23 cellular contexts compared by ENCODE assay signal in genomic region chr9:75904364-75904763, GRCh38. TPM values are rescaled to one million over a fixed set of nuclear protein-coding genes. Genes with fewer than 3 reads are reported as not detected.
DNase-seq lines count a peak whose midpoint lies in the region; ATAC-seq and TF ChIP-seq lines count a peak whose summit lies in the region.
"Had no signal": no experiment of that assay in that cellular context is flagged by ENCODE, and none has a peak within 500 bp of the region (broad histone marks: within the 10 kb centered on the region; RNA-seq: fewer than 3 reads in every experiment).

No MANE protein-coding gene starts in this region.

- H3K4ac ChIP-seq in mesendoderm (ENCODE audit: low read depth, low read length), result no peak overlapping the region

- DNase-seq in activated CD8-positive, alpha-beta T cell treated with anti-CD3 and anti-CD28 coated beads for 36 hours, result no peak
- DNase-seq in activated CD8-positive, alpha-beta T cell treated with anti-CD3 and anti-CD28 coated beads, Interleukin-2, amount 10 ng/mL, durations not matched to agents 7 days and 5 days, result no peak
- DNase-seq in adrenal gland, result no peak
- DNase-seq in esophagus squamous epithelium (lab: John Stamatoyannopoulos, UW), result no peak
- no peak for DNase-seq in vagina (ENCODE audit: extremely low spot score in 2 of 2)
- DNase-seq in mesendoderm, result no peak
- DNase-seq: ACHN; BE2C; CD8-positive, alpha-beta memory T cell; DMS79 treated with DMSO at 0.1 percent for 48 hours; Karpas-422; NCI-H1092; NCI-H1436; NCI-H187; NCI-H446; NCI-H524 treated with DMSO at 0.1 percent for 48 hours; NCI-H774 had no signal

- H4K8ac ChIP-seq in mesendoderm (ENCODE audit: low read depth, low read length), result no peak overlapping the region

- H3K36me3 ChIP-seq in adrenal gland (replicated peaks in 1 of 2), result no peaks in the 10 kb centered on the region
- no peaks in the 10 kb centered on the region for H3K36me3 ChIP-seq in esophagus squamous epithelium
- H3K36me3 ChIP-seq in vagina, result no peaks in the 10 kb centered on the region
- H3K36me3 ChIP-seq in mesendoderm (ENCODE audit: control insufficient read depth, insufficient read depth, low read length), result no peaks in the 10 kb centered on the region
- H3K36me3 ChIP-seq: BE2C had no signal

- peaks cover 3% of the 10 kb centered on the region for H3K9me3 Mint-ChIP-seq in activated CD8-positive, alpha-beta T cell treated with anti-CD3 and anti-CD28 coated beads for 36 hours
- no peaks in the 10 kb centered on the region for H3K9me3 Mint-ChIP-seq in activated CD8-positive, alpha-beta T cell treated with anti-CD3 and anti-CD28 coated beads, Interleukin-2, amount 10 ng/mL, durations not matched to agents 7 days and 5 days (ENCODE audit: insufficient read depth)

- CTCF ChIA-PET in activated CD8-positive, alpha-beta T cell treated with anti-CD3 and anti-CD28 coated beads for 36 hours (lab: Charles Lee), result no interaction called here
- CTCF ChIA-PET in activated CD8-positive, alpha-beta T cell treated with anti-CD3 and anti-CD28 coated beads, Interleukin-2, amount 10 ng/mL, durations not matched to agents 7 days and 5 days (lab: Charles Lee), result no interaction called here

- H3K36me3 Mint-ChIP-seq in activated CD8-positive, alpha-beta T cell treated with anti-CD3 and anti-CD28 coated beads for 36 hours (ENCODE audit: low read depth), result peaks cover 6% of the 10 kb centered on the region
- H3K36me3 Mint-ChIP-seq in activated CD8-positive, alpha-beta T cell treated with anti-CD3 and anti-CD28 coated beads, Interleukin-2, amount 10 ng/mL, durations not matched to agents 7 days and 5 days (ENCODE audit: low read depth), result no peaks in the 10 kb centered on the region

- H3K4me3 ChIP-seq in adrenal gland (peak overlapping the region in 1 of 4 donors; percentile 16), esophagus squamous epithelium (no peak overlapping the region), vagina (no peak overlapping the region), mesendoderm (ENCODE audit: low read length) (no peak overlapping the region)

- H3K27me3 Mint-ChIP-seq in activated CD8-positive, alpha-beta T cell treated with anti-CD3 and anti-CD28 coated beads for 36 hours, result no peaks in the 10 kb centered on the region
- no peaks in the 10 kb centered on the region for H3K27me3 Mint-ChIP-seq in activated CD8-positive, alpha-beta T cell treated with anti-CD3 and anti-CD28 coated beads, Interleukin-2, amount 10 ng/mL, durations not matched to agents 7 days and 5 days (ENCODE audit: low read depth)

- H3K23ac ChIP-seq in mesendoderm (ENCODE audit: low read length), result no peak overlapping the region

- no peak overlapping the region for H3K4me3 Mint-ChIP-seq in activated CD8-positive, alpha-beta T cell treated with anti-CD3 and anti-CD28 coated beads for 36 hours
- no peak overlapping the region for H3K4me3 Mint-ChIP-seq in activated CD8-positive, alpha-beta T cell treated with anti-CD3 and anti-CD28 coated beads, Interleukin-2, amount 10 ng/mL, durations not matched to agents 7 days and 5 days
- H3K4me3 Mint-ChIP-seq: CD14-positive monocyte; CD8-positive, alpha-beta memory T cell had no signal

- no peak overlapping the region for H3K9ac ChIP-seq in mesendoderm (ENCODE audit: low read length)

- no peak overlapping the region for H3K4me2 ChIP-seq in mesendoderm (ENCODE audit: low read length)

- ATAC-seq in activated CD8-positive, alpha-beta T cell treated with anti-CD3 and anti-CD28 coated beads for 36 hours, result peak; percentile 30
- no peak for ATAC-seq in activated CD8-positive, alpha-beta T cell treated with anti-CD3 and anti-CD28 coated beads, Interleukin-2, amount 10 ng/mL, durations not matched to agents 7 days and 5 days
- ATAC-seq in GM18498 (IDR thresholded peaks at IDR 0.05; ENCODE audit: unreplicated experiment) (no peak), HG02970 (IDR thresholded peaks at IDR 0.05; ENCODE audit: low FRiP score, unreplicated experiment) (no peak)
- ATAC-seq: HepG2, Right ventricle myocardium inferior had no signal

- H3K27me3 ChIP-seq in adrenal gland, result no peaks in the 10 kb centered on the region
- H3K27me3 ChIP-seq in esophagus squamous epithelium, result no peaks in the 10 kb centered on the region
- H3K27me3 ChIP-seq in vagina, result no peaks in the 10 kb centered on the region
- no peaks in the 10 kb centered on the region for H3K27me3 ChIP-seq in mesendoderm (ENCODE audit: insufficient read depth, low read length, poor library complexity)
- H3K27me3 ChIP-seq: BE2C had no signal

- H2BK5ac ChIP-seq in mesendoderm (ENCODE audit: low read length), result no peak overlapping the region

- H3K79me2 ChIP-seq in mesendoderm (ENCODE audit: control insufficient read depth, insufficient read depth, low read length), result no peaks in the 10 kb centered on the region

- H2BK15ac ChIP-seq in mesendoderm (replicated peaks; ENCODE audit: low read depth), result no peak overlapping the region

- TF ChIP-seq CTCF in activated CD8-positive, alpha-beta T cell treated with anti-CD3 and anti-CD28 coated beads for 36 hours (IDR thresholded peaks at IDR 0.05), result no peak
- no peak for TF ChIP-seq CTCF in adrenal gland (IDR thresholded peaks at IDR 0.05)
- no peak for TF ChIP-seq CTCF in esophagus squamous epithelium (IDR thresholded peaks at IDR 0.05)
- no peak for TF ChIP-seq CTCF in vagina (IDR thresholded peaks at IDR 0.05)

- no peak overlapping the region for H2BK120ac ChIP-seq in mesendoderm (ENCODE audit: low read depth, low read length)

- peaks cover 28% of the 10 kb centered on the region for H3K4me1 Mint-ChIP-seq in activated CD8-positive, alpha-beta T cell treated with anti-CD3 and anti-CD28 coated beads for 36 hours (ENCODE audit: low read depth)
- H3K4me1 Mint-ChIP-seq in activated CD8-positive, alpha-beta T cell treated with anti-CD3 and anti-CD28 coated beads, Interleukin-2, amount 10 ng/mL, durations not matched to agents 7 days and 5 days (ENCODE audit: low read depth), result peaks cover 1% of the 10 kb centered on the region
- H3K4me1 Mint-ChIP-seq: CD8-positive, alpha-beta memory T cell had no signal

- no peak for TF ChIP-seq POLR2A in adrenal gland (IDR thresholded peaks at IDR 0.05)
- TF ChIP-seq POLR2A in esophagus squamous epithelium (IDR thresholded peaks at IDR 0.05), result no peak
- no peak for TF ChIP-seq POLR2A in vagina (IDR thresholded peaks at IDR 0.05)

- no peak overlapping the region for H3K27ac Mint-ChIP-seq in activated CD8-positive, alpha-beta T cell treated with anti-CD3 and anti-CD28 coated beads for 36 hours
- no peak overlapping the region for H3K27ac Mint-ChIP-seq in activated CD8-positive, alpha-beta T cell treated with anti-CD3 and anti-CD28 coated beads, Interleukin-2, amount 10 ng/mL, durations not matched to agents 7 days and 5 days
- H3K27ac Mint-ChIP-seq: CD14-positive monocyte; CD8-positive, alpha-beta memory T cell had no signal

- H3K79me1 ChIP-seq in mesendoderm (ENCODE audit: low read length), result peaks cover 1% of the 10 kb centered on the region

- H3K9me3 ChIP-seq in adrenal gland (replicated peaks in 1 of 3) (no peaks in the 10 kb centered on the region), esophagus squamous epithelium (no peaks in the 10 kb centered on the region), vagina (no peaks in the 10 kb centered on the region)
- H3K9me3 ChIP-seq: BE2C had no signal

- POLR2A ChIA-PET in activated CD8-positive, alpha-beta T cell treated with anti-CD3 and anti-CD28 coated beads for 36 hours (lab: Charles Lee), result no interaction called here
- POLR2A ChIA-PET in activated CD8-positive, alpha-beta T cell treated with anti-CD3 and anti-CD28 coated beads, Interleukin-2, amount 10 ng/mL, durations not matched to agents 7 days and 5 days (lab: Charles Lee), result no interaction called here

- H3K56ac ChIP-seq in mesendoderm (ENCODE audit: low read length), result no peak overlapping the region

- H3K27ac ChIP-seq in adrenal gland, result peak overlapping the region in 4 of 5 donors; percentile 22 to 49 (median 44)
- peak overlapping the region; percentile 33 to 76 (median 62) for H3K27ac ChIP-seq in esophagus squamous epithelium
- H3K27ac ChIP-seq in vagina, result peak overlapping the region; percentile 4
- no peak overlapping the region for H3K27ac ChIP-seq in mesendoderm (ENCODE audit: low read depth, low read length)
- H3K27ac ChIP-seq: 22Rv1 had no signal

- H3K4me1 ChIP-seq in adrenal gland (replicated peaks in 1 of 2) (peaks cover 6 to 20% of the 10 kb centered on the region in 2 donors), esophagus squamous epithelium (peaks cover 0 to 50% (median 8%) of the 10 kb centered on the region in 3 donors), vagina (peaks cover 27% of the 10 kb centered on the region), mesendoderm (ENCODE audit: control insufficient read depth, low read depth, low read length) (no peaks in the 10 kb centered on the region)
- H3K4me1 ChIP-seq: BE2C had no signal

- no peak overlapping the region for H2AK5ac ChIP-seq in mesendoderm (ENCODE audit: low read length)

- intact Hi-C loops in activated CD8-positive, alpha-beta T cell treated with anti-CD3 and anti-CD28 coated beads for 36 hours (cut with micrococcal nuclease), result no loop called here
- intact Hi-C loops in adrenal gland (cut with DNase I) (no loop called here), esophagus squamous epithelium (cut with DNase I) (no loop called here), vagina (cut with DNase I) (no loop called here)

- no peak overlapping the region for H4K5ac ChIP-seq in mesendoderm (ENCODE audit: low read length)

- H3K18ac ChIP-seq in mesendoderm (ENCODE audit: low read length), result no peak overlapping the region

RNA-seq across cellular contexts. Expression of gene PCSK5, which starts 13.9 kb away (rescaled TPM):
- 1 to 10 TPM; 4.7 to 5.2 TPM for total RNA-seq in activated CD8-positive, alpha-beta T cell treated with anti-CD3 and anti-CD28 coated beads for 36 hours
- total RNA-seq in activated CD8-positive, alpha-beta T cell treated with anti-CD3 and anti-CD28 coated beads, Interleukin-2, amount 10 ng/mL, durations not matched to agents 7 days and 5 days, result 1 to 10 TPM; 3.5 to 3.7 TPM
- total RNA-seq in adrenal gland, result 10 to 100 TPM in 4 of 8 donors, 1 to 10 TPM in 4; 4.8 to 31.8 (median 9.7) TPM
- 1 to 10 TPM; 2.2 to 4.3 (median 3.6) TPM for polyA plus RNA-seq in adrenal gland
- total RNA-seq in esophagus squamous epithelium, result 10 to 100 TPM in 3 of 4 donors, 1 to 10 TPM in 1; 8.4 to 33.8 (median 24.2) TPM
- total RNA-seq in vagina, result 22.6 TPM
- 3.3 TPM for polyA plus RNA-seq in mesendoderm (2013, experiment 1 of 2)
- 3.6 TPM for polyA plus RNA-seq in mesendoderm (2013, experiment 2 of 2)
